1 cellular context compared by ENCODE assay signal in the genomic region with DNA sequence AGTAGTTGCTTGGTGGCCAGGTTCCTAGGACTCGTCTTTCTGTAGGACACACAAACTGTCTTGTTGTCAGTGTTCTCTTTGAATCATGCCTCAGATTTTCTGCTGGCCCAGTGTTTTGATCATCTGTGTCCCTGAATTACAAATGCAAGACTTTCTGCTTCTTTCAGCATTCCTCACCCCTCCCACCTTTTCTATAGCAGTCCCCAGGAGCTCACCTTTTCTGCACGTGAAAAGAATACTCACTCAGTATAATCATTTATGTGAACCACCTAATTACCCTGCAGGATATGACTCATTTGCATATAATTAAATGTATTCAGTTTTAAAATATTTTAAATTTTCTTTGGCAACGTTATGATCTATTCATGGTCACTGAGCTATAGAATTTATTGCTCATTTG.
TF ChIP-seq lines count a peak whose summit lies in the region.

No MANE protein-coding gene starts in this region.

TF ChIP-seq in GM23338, 12 proteins besides CTCF, POLR2A, EP300 and RAD21 (continued from another document):
- TF ChIP-seq, protein P1, sequence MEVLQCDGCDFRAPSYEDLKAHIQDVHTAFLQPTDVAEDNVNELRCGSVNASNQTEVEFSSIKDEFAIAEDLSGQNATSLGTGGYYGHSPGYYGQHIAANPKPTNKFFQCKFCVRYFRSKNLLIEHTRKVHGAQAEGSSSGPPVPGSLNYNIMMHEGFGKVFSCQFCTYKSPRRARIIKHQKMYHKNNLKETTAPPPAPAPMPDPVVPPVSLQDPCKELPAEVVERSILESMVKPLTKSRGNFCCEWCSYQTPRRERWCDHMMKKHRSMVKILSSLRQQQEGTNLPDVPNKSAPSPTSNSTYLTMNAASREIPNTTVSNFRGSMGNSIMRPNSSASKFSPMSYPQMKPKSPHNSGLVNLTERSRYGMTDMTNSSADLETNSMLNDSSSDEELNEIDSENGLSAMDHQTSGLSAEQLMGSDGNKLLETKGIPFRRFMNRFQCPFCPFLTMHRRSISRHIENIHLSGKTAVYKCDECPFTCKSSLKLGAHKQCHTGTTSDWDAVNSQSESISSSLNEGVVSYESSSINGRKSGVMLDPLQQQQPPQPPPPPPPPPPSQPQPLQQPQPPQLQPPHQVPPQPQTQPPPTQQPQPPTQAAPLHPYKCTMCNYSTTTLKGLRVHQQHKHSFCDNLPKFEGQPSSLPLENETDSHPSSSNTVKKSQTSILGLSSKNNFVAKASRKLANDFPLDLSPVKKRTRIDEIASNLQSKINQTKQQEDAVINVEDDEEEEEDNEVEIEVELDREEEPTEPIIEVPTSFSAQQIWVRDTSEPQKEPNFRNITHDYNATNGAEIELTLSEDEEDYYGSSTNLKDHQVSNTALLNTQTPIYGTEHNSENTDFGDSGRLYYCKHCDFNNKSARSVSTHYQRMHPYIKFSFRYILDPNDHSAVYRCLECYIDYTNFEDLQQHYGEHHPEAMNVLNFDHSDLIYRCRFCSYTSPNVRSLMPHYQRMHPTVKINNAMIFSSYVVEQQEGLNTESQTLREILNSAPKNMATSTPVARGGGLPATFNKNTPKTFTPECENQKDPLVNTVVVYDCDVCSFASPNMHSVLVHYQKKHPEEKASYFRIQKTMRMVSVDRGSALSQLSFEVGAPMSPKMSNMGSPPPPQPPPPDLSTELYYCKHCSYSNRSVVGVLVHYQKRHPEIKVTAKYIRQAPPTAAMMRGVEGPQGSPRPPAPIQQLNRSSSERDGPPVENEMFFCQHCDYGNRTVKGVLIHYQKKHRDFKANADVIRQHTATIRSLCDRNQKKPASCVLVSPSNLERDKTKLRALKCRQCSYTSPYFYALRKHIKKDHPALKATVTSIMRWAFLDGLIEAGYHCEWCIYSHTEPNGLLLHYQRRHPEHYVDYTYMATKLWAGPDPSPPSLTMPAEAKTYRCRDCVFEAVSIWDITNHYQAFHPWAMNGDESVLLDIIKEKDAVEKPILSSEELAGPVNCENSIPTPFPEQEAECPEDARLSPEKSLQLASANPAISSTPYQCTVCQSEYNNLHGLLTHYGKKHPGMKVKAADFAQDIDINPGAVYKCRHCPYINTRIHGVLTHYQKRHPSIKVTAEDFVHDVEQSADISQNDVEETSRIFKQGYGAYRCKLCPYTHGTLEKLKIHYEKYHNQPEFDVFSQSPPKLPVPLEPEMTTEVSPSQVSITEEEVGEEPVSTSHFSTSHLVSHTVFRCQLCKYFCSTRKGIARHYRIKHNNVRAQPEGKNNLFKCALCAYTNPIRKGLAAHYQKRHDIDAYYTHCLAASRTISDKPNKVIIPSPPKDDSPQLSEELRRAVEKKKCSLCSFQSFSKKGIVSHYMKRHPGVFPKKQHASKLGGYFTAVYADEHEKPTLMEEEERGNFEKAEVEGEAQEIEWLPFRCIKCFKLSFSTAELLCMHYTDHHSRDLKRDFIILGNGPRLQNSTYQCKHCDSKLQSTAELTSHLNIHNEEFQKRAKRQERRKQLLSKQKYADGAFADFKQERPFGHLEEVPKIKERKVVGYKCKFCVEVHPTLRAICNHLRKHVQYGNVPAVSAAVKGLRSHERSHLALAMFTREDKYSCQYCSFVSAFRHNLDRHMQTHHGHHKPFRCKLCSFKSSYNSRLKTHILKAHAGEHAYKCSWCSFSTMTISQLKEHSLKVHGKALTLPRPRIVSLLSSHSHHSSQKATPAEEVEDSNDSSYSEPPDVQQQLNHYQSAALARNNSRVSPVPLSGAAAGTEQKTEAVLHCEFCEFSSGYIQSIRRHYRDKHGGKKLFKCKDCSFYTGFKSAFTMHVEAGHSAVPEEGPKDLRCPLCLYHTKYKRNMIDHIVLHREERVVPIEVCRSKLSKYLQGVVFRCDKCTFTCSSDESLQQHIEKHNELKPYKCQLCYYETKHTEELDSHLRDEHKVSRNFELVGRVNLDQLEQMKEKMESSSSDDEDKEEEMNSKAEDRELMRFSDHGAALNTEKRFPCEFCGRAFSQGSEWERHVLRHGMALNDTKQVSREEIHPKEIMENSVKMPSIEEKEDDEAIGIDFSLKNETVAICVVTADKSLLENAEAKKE (CRISPR knock-in tag; IDR thresholded peaks at IDR 0.05), result no peak
- TF ChIP-seq EZH2 (IDR thresholded peaks at IDR 0.05; ENCODE audit: low read depth, unreplicated experiment), result no peak
